In the genomic region with DNA sequence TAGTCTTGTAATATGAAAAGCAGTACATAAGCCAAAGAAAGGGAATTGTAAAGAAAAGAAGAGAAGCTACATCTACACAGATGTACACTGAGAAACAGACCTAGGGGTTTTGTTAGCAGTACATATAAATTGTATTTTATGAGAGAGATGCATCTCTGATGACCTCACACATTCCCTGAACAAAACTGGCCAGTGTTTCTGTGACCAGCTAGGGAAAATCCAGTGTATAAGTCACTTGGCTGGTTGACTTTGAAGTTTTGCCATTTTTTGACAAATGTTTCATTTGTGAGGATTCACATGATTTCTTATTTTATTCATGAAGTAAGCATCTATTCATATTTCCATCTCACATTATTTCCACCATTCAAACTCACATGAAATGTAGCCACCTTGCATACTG, we compare ENCODE assay signal across 22 cellular contexts. TPM values are rescaled to one million over a fixed set of nuclear protein-coding genes. Genes with fewer than 3 reads are reported as not detected.
A peak's percentile ranks its signal among the peaks of the same experiment; 100 is the strongest.
DNase-seq lines count a peak whose midpoint lies in the region; ATAC-seq lines count a peak whose summit lies in the region.
"Had no signal": no experiment of that assay in that cellular context is flagged by ENCODE, and none has a peak within 500 bp of the region (broad histone marks: within the 10 kb centered on the region; RNA-seq: fewer than 3 reads in every experiment).

No MANE protein-coding gene starts in this region.

- DNase-seq in GM03348 (ENCODE audit: low spot score): peak; percentile 2
- DNase-seq in astrocyte of the hippocampus (ENCODE audit: low read depth, low spot score): peak; percentile 32
- peak; percentile 43 for DNase-seq in globus pallidus (ENCODE audit: low spot score)
- peak; percentile 46 for DNase-seq in stromal cell of bone marrow (ENCODE audit: low read depth)
- no peak for DNase-seq in posterior vena cava (ENCODE audit: low spot score)
- no peak for DNase-seq in COR-L47 (lab: John Stamatoyannopoulos, UW)
- no peak for DNase-seq in C1 segment of cervical spinal cord (lab: John Stamatoyannopoulos, UW)
- DNase-seq: DMS 273 treated with DMSO at 0.1 percent for 48 hours, DND-41, GDM1, GOT3, NCI-H1105, NCI-H2107, NCI-H2227 treated with DMSO at 0.1 percent for 48 hours, NCI-H510A treated with DMSO at 0.1 percent for 48 hours, NCI-H774, RPMI8226, SIG-M5 had no signal

- no peak for ATAC-seq in HG02588 (IDR thresholded peaks at IDR 0.05; ENCODE audit: unreplicated experiment)
- ATAC-seq: HCT116, K562 had no signal

- intact Hi-C loops in posterior vena cava (cut with DNase I): no loop called here

RNA-seq across cellular contexts. Expression of a gene that starts 28.3 kb away (rescaled TPM):
- 1 to 10 TPM; 1.9 to 3.0 TPM for total RNA-seq in posterior vena cava
- total RNA-seq: A673, K562 had no signal

Comparison
In these comparisons a context has a peak if more than half of its experiments do, and no peak if none do; other contexts are left out.
1. DNase-seq: peak in GM03348 (single experiment), astrocyte of the hippocampus (single experiment), globus pallidus (single experiment) and stromal cell of bone marrow (single experiment); none in posterior vena cava (single experiment), COR-L47 (single experiment) and C1 segment of cervical spinal cord (0 of 14).